17 cellular contexts compared by ENCODE assay signal in the genomic region with DNA sequence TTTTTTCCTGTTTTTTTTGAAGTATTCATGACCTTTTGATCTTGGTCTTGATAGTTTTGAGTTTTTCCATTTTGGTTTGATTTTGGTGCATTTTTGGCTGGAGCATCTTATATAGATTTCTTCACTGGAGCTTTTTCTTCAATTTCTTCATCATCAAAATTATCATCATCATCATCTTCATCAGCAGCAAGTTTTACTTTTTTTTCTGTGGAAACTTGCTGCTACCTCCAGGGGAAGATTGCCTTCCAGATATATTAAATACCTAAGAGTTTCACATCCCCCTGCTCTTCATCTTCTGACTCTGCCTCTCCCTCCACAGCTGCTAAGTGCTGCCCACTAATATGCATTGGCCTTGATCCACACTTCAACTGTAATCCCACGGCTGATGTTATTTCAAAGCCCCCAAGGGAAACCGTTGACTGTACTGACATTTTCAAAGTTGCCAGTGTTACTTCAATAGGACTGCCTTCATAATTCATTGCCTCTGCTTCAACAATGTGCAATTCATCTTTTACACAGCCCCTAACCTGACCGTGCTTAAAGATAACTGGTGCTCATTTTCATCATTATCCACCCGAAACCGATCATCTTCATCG.
"Had no signal": no experiment of that assay in that cellular context is flagged by ENCODE, and none has a peak within 500 bp of the region (broad histone marks: within the 10 kb centered on the region; RNA-seq: fewer than 3 reads in every experiment).

No MANE protein-coding gene starts in this region.

- H3K36me3 ChIP-seq: colonic mucosa, vagina, WERI-Rb-1 had no signal

- H3K9me3 ChIP-seq: colonic mucosa, vagina had no signal

- ATAC-seq: activated naive CD4-positive, alpha-beta T cell treated with anti-CD3 and anti-CD28 coated beads, Interleukin-2, amount 50 U/mL, for 72 hours; natural killer cell treated with Interleukin-12 subunit alpha and Interleukin-12 subunit beta and Interleukin-15 and Interleukin-18, amount 100 ng/mL, for 72 hours; stimulated activated naive CD8-positive, alpha-beta T cell treated with anti-CD3 and anti-CD28 coated beads, Interleukin-15, Interleukin-2, amounts not matched to agents 100 U/mL and 50 U/mL, for 24 hours had no signal

- DNase-seq: activated CD4-positive, alpha-beta T cell treated with anti-CD3 and anti-CD28 coated beads for 1 hour; activated CD8-positive, alpha-beta memory T cell treated with anti-CD3 and anti-CD28 coated beads for 24 hours; activated CD8-positive, alpha-beta memory T cell treated with anti-CD3 and anti-CD28 coated beads, Interleukin-2, amount 50 U/mL, for 48 hours; activated effector memory CD4-positive, alpha-beta T cell treated with anti-CD3 and anti-CD28 coated beads, Interleukin-2, amount 50 U/mL, for 16 hours; activated T-cell treated with anti-CD3 and anti-CD28 coated beads, Interleukin-2, amount 50 U/mL, for 48 hours; colonic mucosa; immature natural killer cell; kidney glomerular epithelial cell; mesendoderm; stimulated activated CD4-positive, alpha-beta T cell treated with anti-CD3 and anti-CD28 coated beads, Interleukin-2, amount 100 ng/mL, for 24 hours; stimulated activated naive CD8-positive, alpha-beta T cell treated with anti-CD3 and anti-CD28 coated beads, Interleukin-15, Interleukin-2, amounts not matched to agents 100 U/mL and 50 U/mL, for 24 hours; T-helper 2 cell; trophoblast cell; WERI-Rb-1 had no signal

- H3K27ac ChIP-seq: colonic mucosa, vagina, WERI-Rb-1 had no signal

- H3K27me3 ChIP-seq: colonic mucosa, vagina had no signal

- H3K4me1 ChIP-seq: colonic mucosa had no signal

- H3K4me3 ChIP-seq: colonic mucosa, vagina had no signal
